In the genomic region with DNA sequence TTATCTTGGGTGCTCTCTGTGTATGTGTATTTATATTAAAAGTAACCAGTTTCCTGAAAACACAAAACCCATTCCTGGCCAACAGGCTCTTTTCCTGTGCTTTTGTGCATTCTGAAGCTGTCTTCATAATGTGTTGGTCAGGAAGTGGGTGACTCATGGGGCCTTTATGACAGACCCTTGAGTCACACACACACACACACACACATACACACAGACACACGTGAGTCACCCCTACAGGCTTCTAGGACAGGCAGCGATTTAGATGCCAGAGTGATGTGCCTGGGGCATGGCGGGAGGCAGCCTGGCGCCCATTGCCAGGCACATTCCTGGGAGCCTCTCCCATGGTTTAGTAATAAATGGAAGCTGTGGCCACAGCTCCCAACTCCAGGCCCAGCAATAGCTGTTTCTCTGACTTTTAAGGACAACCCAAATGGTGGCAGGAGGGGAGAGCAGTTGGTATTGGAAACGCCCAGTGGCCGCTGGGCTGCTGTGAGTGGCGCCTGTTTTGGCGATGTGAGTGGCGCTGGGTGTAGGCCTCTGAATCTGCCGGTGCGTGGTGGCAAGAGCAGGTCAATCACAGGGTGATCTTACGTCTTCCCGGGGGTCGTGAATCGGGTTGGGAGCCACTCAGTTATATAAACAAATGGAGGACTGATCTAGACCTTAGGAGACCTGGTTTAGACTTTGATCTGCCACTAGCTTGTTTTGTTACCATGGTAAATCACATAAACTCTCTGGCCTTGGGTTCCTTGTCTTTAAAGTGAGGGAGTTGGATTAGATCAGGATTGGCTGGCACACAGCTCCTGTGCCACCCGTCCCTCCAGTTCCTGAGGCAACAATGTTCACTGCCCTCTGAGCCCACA, we compare ENCODE assay signal across 8 cellular contexts.
A peak's percentile ranks its signal among the peaks of the same experiment; 100 is the strongest.
DNase-seq lines count a peak whose midpoint lies in the region; ATAC-seq and TF ChIP-seq lines count a peak whose summit lies in the region.

No MANE protein-coding gene starts in this region.

- no peak overlapping the region for H3K4me3 ChIP-seq in Panc1 (ENCODE audit: low read depth in 2 of 2, low read length in 2 of 2)

- TF ChIP-seq CTCF in Panc1 (IDR thresholded peaks at IDR 0.05), result no peak

- ATAC-seq in Panc1, result peak; percentile 89
- ATAC-seq in activated naive CD8-positive, alpha-beta T cell treated with anti-CD3 and anti-CD28 coated beads, Interleukin-2, amount 10 ng/mL, durations not matched to agents 7 days and 5 days (ENCODE audit: low read depth), result peak; percentile 92
- no peak for ATAC-seq in GM21447 (IDR thresholded peaks at IDR 0.05; ENCODE audit: unreplicated experiment)
- ATAC-seq in GM18907 (IDR thresholded peaks at IDR 0.05; ENCODE audit: unreplicated experiment), result no peak
- no peak for ATAC-seq in HG02610 (IDR thresholded peaks at IDR 0.05; ENCODE audit: unreplicated experiment)

- peaks cover 2% of the 10 kb centered on the region for H3K36me3 Mint-ChIP-seq in activated naive CD8-positive, alpha-beta T cell treated with anti-CD3 and anti-CD28 coated beads, Interleukin-2, amount 10 ng/mL, durations not matched to agents 7 days and 5 days

- H3K4me1 Mint-ChIP-seq in activated naive CD8-positive, alpha-beta T cell treated with anti-CD3 and anti-CD28 coated beads, Interleukin-2, amount 10 ng/mL, durations not matched to agents 7 days and 5 days, result peaks cover 31% of the 10 kb centered on the region

- peaks cover 8% of the 10 kb centered on the region for H3K27me3 Mint-ChIP-seq in activated naive CD8-positive, alpha-beta T cell treated with anti-CD3 and anti-CD28 coated beads, Interleukin-2, amount 10 ng/mL, durations not matched to agents 7 days and 5 days

- H3K27ac ChIP-seq in Panc1 (ENCODE audit: low read length), result no peak overlapping the region

- no TSS peak for BruUV-seq in Panc1 (replicated peaks; lab: Mats Ljungman, UMichigan)

- intact Hi-C loops in Panc1 (cut with micrococcal nuclease; ENCODE audit: unreplicated experiment), result no loop called here

- H3K4me1 ChIP-seq in Panc1 (ENCODE audit: control insufficient read depth, insufficient read depth, low read length), result peaks cover 8% of the 10 kb centered on the region

- no peaks in the 10 kb centered on the region for H3K36me3 ChIP-seq in Panc1 (ENCODE audit: control insufficient read depth, insufficient read depth, low read length)

- peak; percentile 98 for DNase-seq in GM04504 (ENCODE audit: low read depth)
- DNase-seq in Panc1 (ENCODE audit: low read depth, low spot score), result peak; percentile 95
- DNase-seq in activated naive CD8-positive, alpha-beta T cell treated with anti-CD3 and anti-CD28 coated beads, Interleukin-2, amount 10 ng/mL, durations not matched to agents 7 days and 5 days, result peak; percentile 38
- DNase-seq in iris pigment epithelial cell (ENCODE audit: low read depth), result peak; percentile 99
- DNase-seq in stimulated activated CD4-positive, alpha-beta T cell treated with anti-CD3 and anti-CD28 coated beads, Interleukin-4, amount 100 ng/mL, for 48 hours (ENCODE audit: low read depth in 2 of 2), result peak; percentile 39 to 61

- peak overlapping the region; percentile 64 for H3K4me3 Mint-ChIP-seq in activated naive CD8-positive, alpha-beta T cell treated with anti-CD3 and anti-CD28 coated beads, Interleukin-2, amount 10 ng/mL, durations not matched to agents 7 days and 5 days

- H3K27ac Mint-ChIP-seq in activated naive CD8-positive, alpha-beta T cell treated with anti-CD3 and anti-CD28 coated beads, Interleukin-2, amount 10 ng/mL, durations not matched to agents 7 days and 5 days, result peak overlapping the region; percentile 74

- in situ Hi-C loops in Panc1 (cut with HindIII; ENCODE audit: low pct_unique_long_range_greater_than_20kb, low sequenced_read_pairs), result no loop called here

- peaks cover 2% of the 10 kb centered on the region for H3K9me3 Mint-ChIP-seq in activated naive CD8-positive, alpha-beta T cell treated with anti-CD3 and anti-CD28 coated beads, Interleukin-2, amount 10 ng/mL, durations not matched to agents 7 days and 5 days

- POLR2A ChIA-PET in Panc1 (lab: Charles Lee), result interaction anchor here (0.6 kb wide), 1 partner anchor 14 kb away, joined by 3 read pairs; no protein-coding TSS in a partner anchor
- POLR2A ChIA-PET in activated naive CD8-positive, alpha-beta T cell treated with anti-CD3 and anti-CD28 coated beads, Interleukin-2, amount 10 ng/mL, durations not matched to agents 7 days and 5 days (lab: Charles Lee), result no interaction called here

- CTCF ChIA-PET in Panc1 (lab: Charles Lee), result no interaction called here

- no peaks in the 10 kb centered on the region for H3K27me3 ChIP-seq in Panc1 (ENCODE audit: control insufficient read depth, insufficient read depth, low read length)

- H3K9me3 ChIP-seq in Panc1 (ENCODE audit: control insufficient read depth, insufficient read depth, low read depth, low read length), result no peaks in the 10 kb centered on the region

Comparison
In these comparisons a context has a peak if more than half of its experiments do, and no peak if none do; other contexts are left out.
1. DNase-seq: peak in every context shown above with its lines; median percentile 99 in iris pigment epithelial cell; 98 in GM04504; 95 in Panc1; 50 in stimulated activated CD4-positive, alpha-beta T cell treated with anti-CD3 and anti-CD28 coated beads, Interleukin-4, amount 100 ng/mL, for 48 hours; 38 in activated naive CD8-positive, alpha-beta T cell treated with anti-CD3 and anti-CD28 coated beads, Interleukin-2, amount 10 ng/mL, durations not matched to agents 7 days and 5 days.
2. ATAC-seq: peak in Panc1 (single experiment) and activated naive CD8-positive, alpha-beta T cell treated with anti-CD3 and anti-CD28 coated beads, Interleukin-2, amount 10 ng/mL, durations not matched to agents 7 days and 5 days (single experiment); none in GM21447 (single experiment), GM18907 (single experiment) and HG02610 (single experiment).